Comparison of ENCODE assay signal across 1 cellular context in genomic region chr17:1684307-1685189, GRCh38.
TF ChIP-seq lines count a peak whose summit lies in the region.

PRPF8 (minus strand) TSS chr17:1684867; CDS start chr17:1684571, 296 bp downstream.

TF ChIP-seq in HepG2, 621 proteins besides CTCF, POLR2A, EP300 and RAD21 (continued from another document and continues in another):
- TF ChIP-seq ZNF142 (CRISPR knock-in tag; IDR thresholded peaks at IDR 0.05) (no peak), SNAI1 (CRISPR knock-in tag; IDR thresholded peaks at IDR 0.05; ENCODE audit: borderline replicate concordance) (no peak; the same call in 1 of the 2 replicates), ZFY (CRISPR knock-in tag; IDR thresholded peaks at IDR 0.05) (peak; percentile 98), ZBTB20 (CRISPR knock-in tag; IDR thresholded peaks at IDR 0.05; ENCODE audit: borderline replicate concordance, low read depth) (peak; percentile 68; the same call in 1 of the 2 replicates), ZBTB42 (CRISPR knock-in tag; IDR thresholded peaks at IDR 0.05) (no peak), KLF9 (CRISPR knock-in tag; IDR thresholded peaks at IDR 0.05; ENCODE audit: low read depth) (peak; percentile 83; the same call in 1 of the 2 replicates), ZFP82 (CRISPR knock-in tag; IDR thresholded peaks at IDR 0.05; ENCODE audit: borderline replicate concordance) (no peak), SMAD9 (CRISPR knock-in tag; IDR thresholded peaks at IDR 0.05) (no peak), HMG20B (CRISPR knock-in tag; conservative IDR thresholded peaks at IDR 0.05) (no peak), MAFK (conservative IDR thresholded peaks at IDR 0.05 in 1 of 2, IDR thresholded peaks at IDR 0.05 in 1 of 2; ENCODE audit: low read length in 2 of 2) (no peak), REXO4 (CRISPR knock-in tag; IDR thresholded peaks at IDR 0.05; ENCODE audit: borderline replicate concordance) (no peak), FIP1L1 (IDR thresholded peaks at IDR 0.05; ENCODE audit: borderline replicate concordance, insufficient read depth, low read depth, low read length) (no peak), ATF6 (CRISPR knock-in tag; conservative IDR thresholded peaks at IDR 0.05) (no peak), ZNF567 (CRISPR knock-in tag; IDR thresholded peaks at IDR 0.05; ENCODE audit: borderline replicate concordance) (no peak), DBP (CRISPR knock-in tag; IDR thresholded peaks at IDR 0.05; ENCODE audit: not compliant biosample characterization) (no peak), SYNCRIP (IDR thresholded peaks at IDR 0.05; ENCODE audit: insufficient read depth, low read depth, low read length) (no peak), BHLHE40 (IDR thresholded peaks at IDR 0.05; ENCODE audit: low read length) (0 out of 2 replicates have a peak, but pooled peaks have one; percentile 18), ZNF260 (CRISPR knock-in tag; IDR thresholded peaks at IDR 0.05; ENCODE audit: borderline replicate concordance, low read depth) (no peak), SMARCE1 (IDR thresholded peaks at IDR 0.05; ENCODE audit: borderline replicate concordance) (no peak), CHD4 (IDR thresholded peaks at IDR 0.05; ENCODE audit: borderline replicate concordance, low read length) (no peak), MAFG (CRISPR knock-in tag; IDR thresholded peaks at IDR 0.05) (no peak), ARID4A (CRISPR knock-in tag; IDR thresholded peaks at IDR 0.05; ENCODE audit: borderline replicate concordance) (peak; percentile 96), ZNF296 (CRISPR knock-in tag; conservative IDR thresholded peaks at IDR 0.05) (no peak), NFKB2 (CRISPR knock-in tag; IDR thresholded peaks at IDR 0.05; ENCODE audit: borderline replicate concordance) (peak; percentile 54; the same call in 1 of the 2 replicates), PRDM10 (CRISPR knock-in tag; IDR thresholded peaks at IDR 0.05; ENCODE audit: low read depth) (no peak), NCOA2 (CRISPR knock-in tag; IDR thresholded peaks at IDR 0.05) (no peak), ZFX (CRISPR knock-in tag; IDR thresholded peaks at IDR 0.05; ENCODE audit: low read depth) (peak; percentile 100), CREM (IDR thresholded peaks at IDR 0.05) (peak; percentile 65), CREM (CRISPR knock-in tag; IDR thresholded peaks at IDR 0.05) (no peak), ZSCAN12 (CRISPR knock-in tag; IDR thresholded peaks at IDR 0.05) (no peak), ZNF766 (CRISPR knock-in tag; IDR thresholded peaks at IDR 0.05; ENCODE audit: borderline replicate concordance) (no peak), PAF1 (CRISPR knock-in tag; IDR thresholded peaks at IDR 0.05) (no peak), MTF2 (CRISPR knock-in tag; IDR thresholded peaks at IDR 0.05; ENCODE audit: borderline replicate concordance) (peak; percentile 65; the same call in 1 of the 2 replicates), SRSF9 (IDR thresholded peaks at IDR 0.05; ENCODE audit: borderline replicate concordance, insufficient read depth, low read depth, low read length, poor library complexity, severe bottlenecking) (no peak), ZNF761 (CRISPR knock-in tag; conservative IDR thresholded peaks at IDR 0.05) (no peak), GMEB2 (CRISPR knock-in tag; IDR thresholded peaks at IDR 0.05; ENCODE audit: low read depth) (peak; percentile 34; the same call in 1 of the 2 replicates), ZNF770 (CRISPR knock-in tag; IDR thresholded peaks at IDR 0.05) (0 out of 2 replicates have a peak, but pooled peaks have one; percentile 25), THAP8 (CRISPR knock-in tag; IDR thresholded peaks at IDR 0.05; ENCODE audit: borderline replicate concordance) (no peak), NAIF1 (CRISPR knock-in tag; IDR thresholded peaks at IDR 0.05; ENCODE audit: borderline replicate concordance) (peak; percentile 97), NCOA5 (CRISPR knock-in tag; IDR thresholded peaks at IDR 0.05) (no peak)
